Comparison of ENCODE assay signal across 27 cellular contexts in the genomic region with DNA sequence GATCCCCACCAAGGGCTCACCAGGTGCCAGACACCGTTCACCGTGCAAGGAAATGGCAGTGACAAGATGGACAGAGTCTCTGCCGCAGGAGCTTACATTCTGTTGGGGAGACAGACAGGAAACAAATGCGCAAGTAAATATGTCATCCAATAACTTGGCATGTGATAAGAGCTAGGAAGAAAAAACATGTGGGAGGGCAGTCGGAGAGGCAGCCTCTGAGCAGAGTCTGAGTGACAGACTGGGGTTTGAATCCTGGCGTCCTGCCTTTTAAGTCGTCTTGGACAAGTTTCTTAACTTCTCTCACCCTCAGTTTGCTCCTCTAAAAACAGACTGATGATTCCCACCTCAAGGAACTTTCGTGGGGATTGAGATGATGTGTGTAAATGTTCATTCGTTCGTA.
"Had no signal": no experiment of that assay in that cellular context is flagged by ENCODE, and none has a peak within 500 bp of the region (broad histone marks: within the 10 kb centered on the region; RNA-seq: fewer than 3 reads in every experiment).

No MANE protein-coding gene starts in this region.

- H3K4me3 ChIP-seq: esophagus muscularis mucosa, hepatocyte, left ventricle myocardium inferior, lower lobe of right lung, psoas muscle, right lobe of liver, thoracic aorta, upper lobe of left lung, uterus had no signal

- H3K9me3 ChIP-seq: esophagus muscularis mucosa, left ventricle myocardium inferior, lower lobe of right lung, psoas muscle, right lobe of liver, thoracic aorta, upper lobe of left lung, uterus had no signal

- FAIRE-seq: colon, kidney had no signal

- H3K4me1 ChIP-seq: uterus had no signal

- H2AFZ ChIP-seq: hepatocyte, parathyroid adenoma had no signal

- H3K36me3 ChIP-seq: right lobe of liver, thoracic aorta, uterus had no signal

- H3K27ac Mint-ChIP-seq: dendritic cell treated with granulocyte-macrophage colony-stimulating factor and Interleukin-4, amounts not matched to agents 40 ng/mL and 50 ng/mL, for 4 days; effector memory CD8-positive, alpha-beta T cell; memory B cell; natural killer cell treated with Interleukin-12 subunit alpha and Interleukin-12 subunit beta and Interleukin-15 and Interleukin-18, amount 100 ng/mL, for 72 hours; stimulated activated effector memory CD8-positive, alpha-beta T cell treated with anti-CD3 and anti-CD28 coated beads, Interleukin-12 subunit alpha, Interleukin-12 subunit beta, amount 100 ng/mL, for 72 hours had no signal

- H3K4me1 Mint-ChIP-seq: memory B cell; stimulated activated effector memory CD8-positive, alpha-beta T cell treated with anti-CD3 and anti-CD28 coated beads, Interleukin-12 subunit alpha, Interleukin-12 subunit beta, amount 100 ng/mL, for 72 hours had no signal

- H3K27me3 ChIP-seq: esophagus muscularis mucosa, hepatocyte, right lobe of liver, upper lobe of left lung, uterus had no signal

- H3K27ac ChIP-seq: epithelial cell of prostate, esophagus muscularis mucosa, hepatocyte, left ventricle myocardium inferior, lower lobe of right lung, parathyroid adenoma, psoas muscle, right lobe of liver, thoracic aorta, uterus had no signal

- H3K36me3 Mint-ChIP-seq: natural killer cell treated with Interleukin-12 subunit alpha and Interleukin-12 subunit beta and Interleukin-15 and Interleukin-18, amount 100 ng/mL, for 72 hours had no signal

- H3K4me3 Mint-ChIP-seq: dendritic cell treated with granulocyte-macrophage colony-stimulating factor and Interleukin-4, amounts not matched to agents 40 ng/mL and 50 ng/mL, for 4 days; effector memory CD8-positive, alpha-beta T cell; memory B cell; natural killer cell treated with Interleukin-12 subunit alpha and Interleukin-12 subunit beta and Interleukin-15 and Interleukin-18, amount 100 ng/mL, for 72 hours; stimulated activated effector memory CD8-positive, alpha-beta T cell treated with anti-CD3 and anti-CD28 coated beads, Interleukin-12 subunit alpha, Interleukin-12 subunit beta, amount 100 ng/mL, for 72 hours had no signal

- DNase-seq: effector memory CD8-positive, alpha-beta T cell; foreskin melanocyte; head of caudate nucleus; kidney; left cardiac atrium; left ventricle myocardium inferior; lower lobe of right lung; midbrain; occipital lobe; psoas muscle; retina; right lobe of liver; stimulated activated CD4-positive, alpha-beta T cell treated with anti-CD3 and anti-CD28 coated beads, Interleukin-4, amount 100 ng/mL, for 1 hour; stimulated activated CD8-positive, alpha-beta memory T cell treated with anti-CD3 and anti-CD28 coated beads, Interleukin-4, amount 100 ng/mL, for 48 hours; stimulated activated naive CD8-positive, alpha-beta T cell treated with anti-CD3 and anti-CD28 coated beads, Interleukin-15, Interleukin-2, amounts not matched to agents 100 U/mL and 50 U/mL, for 24 hours; upper lobe of left lung; uterus had no signal

- H3K79me2 ChIP-seq: parathyroid adenoma had no signal

- H3K9ac ChIP-seq: parathyroid adenoma had no signal

- ATAC-seq: effector memory CD8-positive, alpha-beta T cell; left cardiac atrium; lower lobe of right lung; natural killer cell treated with Interleukin-12 subunit alpha and Interleukin-12 subunit beta and Interleukin-15 and Interleukin-18, amount 100 ng/mL, for 72 hours; psoas muscle; right lobe of liver; stimulated activated effector memory CD8-positive, alpha-beta T cell treated with anti-CD3 and anti-CD28 coated beads, Interleukin-12 subunit alpha, Interleukin-12 subunit beta, amount 100 ng/mL, for 72 hours; stimulated activated naive CD8-positive, alpha-beta T cell treated with anti-CD3 and anti-CD28 coated beads, Interleukin-15, Interleukin-2, amounts not matched to agents 100 U/mL and 50 U/mL, for 24 hours had no signal

- H3K4me2 ChIP-seq: hepatocyte had no signal

- H3K9me3 Mint-ChIP-seq: dendritic cell treated with granulocyte-macrophage colony-stimulating factor and Interleukin-4, amounts not matched to agents 40 ng/mL and 50 ng/mL, for 4 days; effector memory CD8-positive, alpha-beta T cell; memory B cell; natural killer cell treated with Interleukin-12 subunit alpha and Interleukin-12 subunit beta and Interleukin-15 and Interleukin-18, amount 100 ng/mL, for 72 hours; stimulated activated effector memory CD8-positive, alpha-beta T cell treated with anti-CD3 and anti-CD28 coated beads, Interleukin-12 subunit alpha, Interleukin-12 subunit beta, amount 100 ng/mL, for 72 hours had no signal

- H3K27me3 Mint-ChIP-seq: dendritic cell treated with granulocyte-macrophage colony-stimulating factor and Interleukin-4, amounts not matched to agents 40 ng/mL and 50 ng/mL, for 4 days; effector memory CD8-positive, alpha-beta T cell; memory B cell; natural killer cell treated with Interleukin-12 subunit alpha and Interleukin-12 subunit beta and Interleukin-15 and Interleukin-18, amount 100 ng/mL, for 72 hours had no signal
